ENCODE assay signal across 8 cellular contexts in genomic region chr2:200107818-200108217, GRCh38.
"Had no signal": no experiment of that assay in that cellular context is flagged by ENCODE, and none has a peak within 500 bp of the region (broad histone marks: within the 10 kb centered on the region; RNA-seq: fewer than 3 reads in every experiment).

No MANE protein-coding gene starts in this region.

- H3K9ac ChIP-seq: KMS-11 had no signal

- H3K27ac ChIP-seq: HL-60, KMS-11 had no signal

- FAIRE-seq: HepG2, HTR-8/SVneo had no signal

- H3K4me1 Mint-ChIP-seq: IgD-negative memory B cell had no signal

- H3K4me3 Mint-ChIP-seq: IgD-negative memory B cell had no signal

- H3K4me2 ChIP-seq: KMS-11 had no signal

- DNase-seq: IMR-90, KBM-7, KG1 had no signal

- H3K27ac Mint-ChIP-seq: IgD-negative memory B cell had no signal

- ATAC-seq: HepG2 had no signal

- H3K36me3 Mint-ChIP-seq: IgD-negative memory B cell had no signal

- H3K27me3 Mint-ChIP-seq: IgD-negative memory B cell had no signal

- H3K9me3 Mint-ChIP-seq: IgD-negative memory B cell had no signal
